22 cellular contexts compared by ENCODE assay signal in the genomic region with DNA sequence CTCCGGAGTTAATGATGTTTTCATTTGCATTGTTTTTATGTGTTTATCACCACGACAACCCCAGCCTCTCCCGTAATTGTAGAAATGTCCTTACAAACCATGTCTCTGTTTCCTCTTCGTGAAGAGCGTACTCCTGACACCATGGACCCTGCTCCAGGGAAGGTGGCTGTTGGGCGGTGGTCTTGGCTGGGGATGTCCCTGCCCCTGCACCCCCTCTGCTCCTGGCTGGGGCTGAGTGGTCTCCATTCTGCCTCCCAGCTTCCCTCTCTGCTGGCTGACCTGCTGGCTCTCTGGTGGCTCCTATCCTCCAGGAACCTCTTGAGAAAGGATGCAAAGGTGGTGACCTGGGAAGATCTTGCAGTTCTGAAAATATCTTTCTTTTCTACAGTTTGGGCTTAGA.
"Had no signal": no experiment of that assay in that cellular context is flagged by ENCODE, and none has a peak within 500 bp of the region (broad histone marks: within the 10 kb centered on the region; RNA-seq: fewer than 3 reads in every experiment).

No MANE protein-coding gene starts in this region.

- ATAC-seq: activated CD8-positive, alpha-beta T cell treated with anti-CD3 and anti-CD28 coated beads for 36 hours; activated naive CD4-positive, alpha-beta T cell treated with anti-CD3 and anti-CD28 coated beads, Interleukin-2, amount 50 U/mL, for 72 hours; activated T-cell treated with anti-CD3 and anti-CD28 coated beads, Interleukin-2, amount 50 U/mL, for 4 hours; activated T-helper 17 cell treated with anti-CD3 and anti-CD28 coated beads, Interleukin-2, amount 50 U/mL, for 72 hours; left cardiac atrium; pancreas; psoas muscle had no signal

- H3K27ac Mint-ChIP-seq: activated B cell treated with CpG ODN at 0.5 μM for 24 hours; activated CD8-positive, alpha-beta T cell treated with anti-CD3 and anti-CD28 coated beads for 36 hours; activated naive CD4-positive, alpha-beta T cell treated with anti-CD3 and anti-CD28 coated beads, Interleukin-2, amount 50 U/mL, for 72 hours; activated T-helper 17 cell treated with anti-CD3 and anti-CD28 coated beads, Interleukin-2, amount 50 U/mL, for 72 hours; dendritic cell treated with granulocyte-macrophage colony-stimulating factor and Interleukin-4, amounts not matched to agents 40 ng/mL and 50 ng/mL, for 4 days; mesothelial cell of epicardium; naive B cell; T-helper 2 cell treated with Interferon-gamma antibody and Interleukin-4, amounts not matched to agents 5 μg/mL and 100 μg/mL, for 36 hours had no signal

- H3K9me3 ChIP-seq: breast epithelium, esophagus squamous epithelium, pancreas, psoas muscle, testis, transverse colon had no signal

- H3K4me1 Mint-ChIP-seq: activated B cell treated with CpG ODN at 0.5 μM for 24 hours; activated T-helper 17 cell treated with anti-CD3 and anti-CD28 coated beads, Interleukin-2, amount 50 U/mL, for 72 hours; central memory CD8-positive, alpha-beta T cell had no signal

- H3K4me3 ChIP-seq: breast epithelium, esophagus squamous epithelium, pancreas, psoas muscle, testis, transverse colon had no signal

- H3K36me3 Mint-ChIP-seq: activated naive CD4-positive, alpha-beta T cell treated with anti-CD3 and anti-CD28 coated beads, Interleukin-2, amount 50 U/mL, for 72 hours; mesothelial cell of epicardium had no signal

- H3K36me3 ChIP-seq: breast epithelium, esophagus squamous epithelium, pancreas, transverse colon had no signal

- H3K9me3 Mint-ChIP-seq: activated B cell treated with CpG ODN at 0.5 μM for 24 hours; activated CD8-positive, alpha-beta T cell treated with anti-CD3 and anti-CD28 coated beads for 36 hours; activated naive CD4-positive, alpha-beta T cell treated with anti-CD3 and anti-CD28 coated beads, Interleukin-2, amount 50 U/mL, for 72 hours; activated T-cell treated with anti-CD3 and anti-CD28 coated beads, Interleukin-2, amount 50 U/mL, for 4 hours; activated T-helper 17 cell treated with anti-CD3 and anti-CD28 coated beads, Interleukin-2, amount 50 U/mL, for 72 hours; central memory CD8-positive, alpha-beta T cell; dendritic cell treated with granulocyte-macrophage colony-stimulating factor and Interleukin-4, amounts not matched to agents 40 ng/mL and 50 ng/mL, for 4 days; naive B cell; T-helper 2 cell treated with Interferon-gamma antibody and Interleukin-4, amounts not matched to agents 5 μg/mL and 100 μg/mL, for 36 hours had no signal

- DNase-seq: activated B cell treated with CpG ODN at 0.5 μM for 24 hours; activated CD4-positive, alpha-beta T cell treated with anti-CD3 and anti-CD28 coated beads, Interleukin-2, amount 50 U/mL, for 1 hour; activated CD8-positive, alpha-beta T cell treated with anti-CD3 and anti-CD28 coated beads for 36 hours; activated naive CD4-positive, alpha-beta T cell; activated T-cell treated with anti-CD3 and anti-CD28 coated beads, Interleukin-2, amount 50 U/mL, for 4 hours; esophagus squamous epithelium; left cardiac atrium; mammary epithelial cell; naive B cell; nucleus accumbens; pancreas; psoas muscle; stimulated activated naive CD4-positive, alpha-beta T cell; testis; transverse colon had no signal

- H3K4me1 ChIP-seq: breast epithelium, esophagus squamous epithelium, pancreas, psoas muscle, testis, transverse colon had no signal

- H3K27ac ChIP-seq: breast epithelium, esophagus squamous epithelium, pancreas, psoas muscle, testis, transverse colon had no signal

- H3K27me3 ChIP-seq: breast epithelium, pancreas, testis had no signal

- H3K27me3 Mint-ChIP-seq: activated CD8-positive, alpha-beta T cell treated with anti-CD3 and anti-CD28 coated beads for 36 hours; activated T-helper 17 cell treated with anti-CD3 and anti-CD28 coated beads, Interleukin-2, amount 50 U/mL, for 72 hours had no signal

- H3K4me3 Mint-ChIP-seq: activated B cell treated with CpG ODN at 0.5 μM for 24 hours; activated CD8-positive, alpha-beta T cell treated with anti-CD3 and anti-CD28 coated beads for 36 hours; activated T-cell treated with anti-CD3 and anti-CD28 coated beads, Interleukin-2, amount 50 U/mL, for 4 hours; activated T-helper 17 cell treated with anti-CD3 and anti-CD28 coated beads, Interleukin-2, amount 50 U/mL, for 72 hours; central memory CD8-positive, alpha-beta T cell; dendritic cell treated with granulocyte-macrophage colony-stimulating factor and Interleukin-4, amounts not matched to agents 40 ng/mL and 50 ng/mL, for 4 days; mesothelial cell of epicardium; naive B cell; T-helper 2 cell treated with Interferon-gamma antibody and Interleukin-4, amounts not matched to agents 5 μg/mL and 100 μg/mL, for 36 hours had no signal
